1 cellular context compared by ENCODE assay signal in the genomic region with DNA sequence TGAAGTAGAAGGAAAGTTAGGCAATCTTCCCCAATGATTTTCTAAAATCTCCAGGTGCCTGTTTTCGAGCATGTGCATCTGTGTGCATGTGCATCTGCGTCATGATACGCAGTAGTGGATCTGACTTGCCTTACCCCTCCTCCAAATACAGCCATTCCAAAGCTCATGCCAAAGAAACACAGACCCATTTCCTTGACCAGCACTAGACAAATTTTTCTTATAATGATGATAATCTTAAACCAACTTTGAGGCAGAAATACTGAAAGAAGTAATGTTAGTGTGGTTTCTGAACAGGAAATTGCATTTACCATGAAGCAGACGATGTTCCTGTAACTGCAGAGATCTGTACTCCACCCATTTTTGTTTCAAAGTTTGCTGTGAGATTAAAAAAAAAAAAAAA.
TF ChIP-seq lines count a peak whose summit lies in the region.

No MANE protein-coding gene starts in this region.

TF ChIP-seq in GM23338, 12 proteins besides CTCF, POLR2A, EP300 and RAD21 (continued from another document):
- TF ChIP-seq, protein P1, sequence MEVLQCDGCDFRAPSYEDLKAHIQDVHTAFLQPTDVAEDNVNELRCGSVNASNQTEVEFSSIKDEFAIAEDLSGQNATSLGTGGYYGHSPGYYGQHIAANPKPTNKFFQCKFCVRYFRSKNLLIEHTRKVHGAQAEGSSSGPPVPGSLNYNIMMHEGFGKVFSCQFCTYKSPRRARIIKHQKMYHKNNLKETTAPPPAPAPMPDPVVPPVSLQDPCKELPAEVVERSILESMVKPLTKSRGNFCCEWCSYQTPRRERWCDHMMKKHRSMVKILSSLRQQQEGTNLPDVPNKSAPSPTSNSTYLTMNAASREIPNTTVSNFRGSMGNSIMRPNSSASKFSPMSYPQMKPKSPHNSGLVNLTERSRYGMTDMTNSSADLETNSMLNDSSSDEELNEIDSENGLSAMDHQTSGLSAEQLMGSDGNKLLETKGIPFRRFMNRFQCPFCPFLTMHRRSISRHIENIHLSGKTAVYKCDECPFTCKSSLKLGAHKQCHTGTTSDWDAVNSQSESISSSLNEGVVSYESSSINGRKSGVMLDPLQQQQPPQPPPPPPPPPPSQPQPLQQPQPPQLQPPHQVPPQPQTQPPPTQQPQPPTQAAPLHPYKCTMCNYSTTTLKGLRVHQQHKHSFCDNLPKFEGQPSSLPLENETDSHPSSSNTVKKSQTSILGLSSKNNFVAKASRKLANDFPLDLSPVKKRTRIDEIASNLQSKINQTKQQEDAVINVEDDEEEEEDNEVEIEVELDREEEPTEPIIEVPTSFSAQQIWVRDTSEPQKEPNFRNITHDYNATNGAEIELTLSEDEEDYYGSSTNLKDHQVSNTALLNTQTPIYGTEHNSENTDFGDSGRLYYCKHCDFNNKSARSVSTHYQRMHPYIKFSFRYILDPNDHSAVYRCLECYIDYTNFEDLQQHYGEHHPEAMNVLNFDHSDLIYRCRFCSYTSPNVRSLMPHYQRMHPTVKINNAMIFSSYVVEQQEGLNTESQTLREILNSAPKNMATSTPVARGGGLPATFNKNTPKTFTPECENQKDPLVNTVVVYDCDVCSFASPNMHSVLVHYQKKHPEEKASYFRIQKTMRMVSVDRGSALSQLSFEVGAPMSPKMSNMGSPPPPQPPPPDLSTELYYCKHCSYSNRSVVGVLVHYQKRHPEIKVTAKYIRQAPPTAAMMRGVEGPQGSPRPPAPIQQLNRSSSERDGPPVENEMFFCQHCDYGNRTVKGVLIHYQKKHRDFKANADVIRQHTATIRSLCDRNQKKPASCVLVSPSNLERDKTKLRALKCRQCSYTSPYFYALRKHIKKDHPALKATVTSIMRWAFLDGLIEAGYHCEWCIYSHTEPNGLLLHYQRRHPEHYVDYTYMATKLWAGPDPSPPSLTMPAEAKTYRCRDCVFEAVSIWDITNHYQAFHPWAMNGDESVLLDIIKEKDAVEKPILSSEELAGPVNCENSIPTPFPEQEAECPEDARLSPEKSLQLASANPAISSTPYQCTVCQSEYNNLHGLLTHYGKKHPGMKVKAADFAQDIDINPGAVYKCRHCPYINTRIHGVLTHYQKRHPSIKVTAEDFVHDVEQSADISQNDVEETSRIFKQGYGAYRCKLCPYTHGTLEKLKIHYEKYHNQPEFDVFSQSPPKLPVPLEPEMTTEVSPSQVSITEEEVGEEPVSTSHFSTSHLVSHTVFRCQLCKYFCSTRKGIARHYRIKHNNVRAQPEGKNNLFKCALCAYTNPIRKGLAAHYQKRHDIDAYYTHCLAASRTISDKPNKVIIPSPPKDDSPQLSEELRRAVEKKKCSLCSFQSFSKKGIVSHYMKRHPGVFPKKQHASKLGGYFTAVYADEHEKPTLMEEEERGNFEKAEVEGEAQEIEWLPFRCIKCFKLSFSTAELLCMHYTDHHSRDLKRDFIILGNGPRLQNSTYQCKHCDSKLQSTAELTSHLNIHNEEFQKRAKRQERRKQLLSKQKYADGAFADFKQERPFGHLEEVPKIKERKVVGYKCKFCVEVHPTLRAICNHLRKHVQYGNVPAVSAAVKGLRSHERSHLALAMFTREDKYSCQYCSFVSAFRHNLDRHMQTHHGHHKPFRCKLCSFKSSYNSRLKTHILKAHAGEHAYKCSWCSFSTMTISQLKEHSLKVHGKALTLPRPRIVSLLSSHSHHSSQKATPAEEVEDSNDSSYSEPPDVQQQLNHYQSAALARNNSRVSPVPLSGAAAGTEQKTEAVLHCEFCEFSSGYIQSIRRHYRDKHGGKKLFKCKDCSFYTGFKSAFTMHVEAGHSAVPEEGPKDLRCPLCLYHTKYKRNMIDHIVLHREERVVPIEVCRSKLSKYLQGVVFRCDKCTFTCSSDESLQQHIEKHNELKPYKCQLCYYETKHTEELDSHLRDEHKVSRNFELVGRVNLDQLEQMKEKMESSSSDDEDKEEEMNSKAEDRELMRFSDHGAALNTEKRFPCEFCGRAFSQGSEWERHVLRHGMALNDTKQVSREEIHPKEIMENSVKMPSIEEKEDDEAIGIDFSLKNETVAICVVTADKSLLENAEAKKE (CRISPR knock-in tag; IDR thresholded peaks at IDR 0.05) = no peak
- no peak for TF ChIP-seq STAT1 (IDR thresholded peaks at IDR 0.05; ENCODE audit: unreplicated experiment)
- TF ChIP-seq, protein P2, sequence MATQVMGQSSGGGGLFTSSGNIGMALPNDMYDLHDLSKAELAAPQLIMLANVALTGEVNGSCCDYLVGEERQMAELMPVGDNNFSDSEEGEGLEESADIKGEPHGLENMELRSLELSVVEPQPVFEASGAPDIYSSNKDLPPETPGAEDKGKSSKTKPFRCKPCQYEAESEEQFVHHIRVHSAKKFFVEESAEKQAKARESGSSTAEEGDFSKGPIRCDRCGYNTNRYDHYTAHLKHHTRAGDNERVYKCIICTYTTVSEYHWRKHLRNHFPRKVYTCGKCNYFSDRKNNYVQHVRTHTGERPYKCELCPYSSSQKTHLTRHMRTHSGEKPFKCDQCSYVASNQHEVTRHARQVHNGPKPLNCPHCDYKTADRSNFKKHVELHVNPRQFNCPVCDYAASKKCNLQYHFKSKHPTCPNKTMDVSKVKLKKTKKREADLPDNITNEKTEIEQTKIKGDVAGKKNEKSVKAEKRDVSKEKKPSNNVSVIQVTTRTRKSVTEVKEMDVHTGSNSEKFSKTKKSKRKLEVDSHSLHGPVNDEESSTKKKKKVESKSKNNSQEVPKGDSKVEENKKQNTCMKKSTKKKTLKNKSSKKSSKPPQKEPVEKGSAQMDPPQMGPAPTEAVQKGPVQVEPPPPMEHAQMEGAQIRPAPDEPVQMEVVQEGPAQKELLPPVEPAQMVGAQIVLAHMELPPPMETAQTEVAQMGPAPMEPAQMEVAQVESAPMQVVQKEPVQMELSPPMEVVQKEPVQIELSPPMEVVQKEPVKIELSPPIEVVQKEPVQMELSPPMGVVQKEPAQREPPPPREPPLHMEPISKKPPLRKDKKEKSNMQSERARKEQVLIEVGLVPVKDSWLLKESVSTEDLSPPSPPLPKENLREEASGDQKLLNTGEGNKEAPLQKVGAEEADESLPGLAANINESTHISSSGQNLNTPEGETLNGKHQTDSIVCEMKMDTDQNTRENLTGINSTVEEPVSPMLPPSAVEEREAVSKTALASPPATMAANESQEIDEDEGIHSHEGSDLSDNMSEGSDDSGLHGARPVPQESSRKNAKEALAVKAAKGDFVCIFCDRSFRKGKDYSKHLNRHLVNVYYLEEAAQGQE (IDR thresholded peaks at IDR 0.05; ENCODE audit: unreplicated experiment) = no peak
- TF ChIP-seq ZNF331 (CRISPR knock-in tag; IDR thresholded peaks at IDR 0.05; ENCODE audit: low read depth) = no peak
